8 cellular contexts compared by ENCODE assay signal in the genomic region with DNA sequence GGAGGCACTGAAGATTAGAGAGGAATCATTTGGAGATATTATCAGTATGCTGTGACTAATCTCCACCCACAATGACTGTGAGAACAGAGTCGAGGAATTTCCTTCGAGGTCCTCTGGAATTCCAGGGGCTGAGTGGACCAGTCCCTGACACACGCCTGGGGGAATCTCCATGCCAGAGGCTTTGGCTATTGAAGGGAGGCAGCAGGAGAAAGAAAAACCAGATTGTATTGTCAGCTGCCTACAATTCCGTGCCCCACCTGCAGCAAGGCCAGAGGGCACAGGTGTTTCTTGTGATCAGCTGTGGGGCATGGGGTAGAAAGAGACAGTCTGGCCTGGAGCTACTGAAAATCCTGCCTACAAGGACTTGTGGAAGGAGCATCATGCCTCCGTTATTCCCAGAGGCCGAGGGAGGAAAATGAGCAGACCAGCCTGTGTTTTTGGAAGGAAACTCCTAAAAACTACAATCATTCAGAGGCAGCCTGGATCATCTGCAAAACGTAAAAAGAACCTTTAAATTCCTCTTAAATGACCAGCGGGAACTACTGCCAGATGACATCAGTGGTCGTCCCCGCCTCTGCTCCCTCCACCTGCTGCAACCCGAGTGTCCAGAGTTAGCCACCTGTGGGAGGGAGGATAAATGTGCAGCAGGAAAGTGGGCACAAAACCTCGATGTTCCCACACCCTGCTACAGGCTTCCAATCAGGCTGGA. TPM values are rescaled to one million over a fixed set of nuclear protein-coding genes. Genes with fewer than 3 reads are reported as not detected.
A peak's percentile ranks its signal among the peaks of the same experiment; 100 is the strongest.
DNase-seq lines count a peak whose midpoint lies in the region; ATAC-seq and TF ChIP-seq lines count a peak whose summit lies in the region.
"Had no signal": no experiment of that assay in that cellular context is flagged by ENCODE, and none has a peak within 500 bp of the region (broad histone marks: within the 10 kb centered on the region; RNA-seq: fewer than 3 reads in every experiment).

No MANE protein-coding gene starts in this region.

- H3K27me3 ChIP-seq in RWPE2 (ENCODE audit: insufficient read depth, poor library complexity, severe bottlenecking), result no peaks in the 10 kb centered on the region
- H3K27me3 ChIP-seq in fibroblast of lung (ENCODE audit: control insufficient read depth, insufficient read depth, low read length), result no peaks in the 10 kb centered on the region
- H3K27me3 ChIP-seq in skeletal muscle satellite cell (ENCODE audit: control insufficient read depth, insufficient read depth, low read length), result no peaks in the 10 kb centered on the region

- H3K4me3 ChIP-seq in RWPE2 (ENCODE audit: severe bottlenecking) (no peak overlapping the region), fibroblast of lung (replicated peaks in 1 of 4; ENCODE audit: control extremely low read depth in 1 of 4, insufficient read depth in 1 of 4, low read depth in 3 of 4, low read length in 4 of 4) (no peak overlapping the region), skeletal muscle satellite cell (ENCODE audit: low read length) (peak overlapping the region; percentile 43)
- H3K4me3 ChIP-seq: lung had no signal

- no peaks in the 10 kb centered on the region for H3K9me3 Mint-ChIP-seq in naive thymus-derived CD8-positive, alpha-beta T cell

- DNase-seq in HCEC 1CT (peak; percentile 86), RWPE2 (ENCODE audit: low spot score) (peak; percentile 85), fibroblast of lung (ENCODE audit: low read depth in 2 of 2) (peak; percentile 44 to 97)
- DNase-seq in naive thymus-derived CD8-positive, alpha-beta T cell, result no peak

- H3K9me3 ChIP-seq in RWPE2 (ENCODE audit: severe bottlenecking) (no peaks in the 10 kb centered on the region), fibroblast of lung (ENCODE audit: control insufficient read depth, insufficient read depth, low read depth, low read length) (no peaks in the 10 kb centered on the region), skeletal muscle satellite cell (replicated peaks; ENCODE audit: low read length) (no peaks in the 10 kb centered on the region)

- no peak overlapping the region for H3K4me3 Mint-ChIP-seq in naive thymus-derived CD8-positive, alpha-beta T cell

- no peaks in the 10 kb centered on the region for H3K36me3 ChIP-seq in RWPE2 (ENCODE audit: low read depth)
- H3K36me3 ChIP-seq in fibroblast of lung (ENCODE audit: control insufficient read depth, insufficient read depth, low read length), result no peaks in the 10 kb centered on the region
- H3K36me3 ChIP-seq in skeletal muscle satellite cell (ENCODE audit: insufficient read depth, low read length), result no peaks in the 10 kb centered on the region

- H3K27me3 Mint-ChIP-seq in naive thymus-derived CD8-positive, alpha-beta T cell, result peaks cover 0 to 3% (median 2%) of the 10 kb centered on the region in 5 donors

- H3K36me3 Mint-ChIP-seq in naive thymus-derived CD8-positive, alpha-beta T cell, result peaks cover 0 to 7% (median 0%) of the 10 kb centered on the region in 3 donors

- H3K27ac ChIP-seq in RWPE2 (ENCODE audit: poor library complexity, severe bottlenecking) (peak overlapping the region; percentile 72), fibroblast of lung (ENCODE audit: insufficient read depth, low read length) (no peak overlapping the region)

- H2AFZ ChIP-seq in fibroblast of lung (ENCODE audit: low read length), result no peak overlapping the region

- H3K9ac ChIP-seq in fibroblast of lung (ENCODE audit: insufficient read depth, low read length), result no peak overlapping the region
- H3K9ac ChIP-seq in skeletal muscle satellite cell (ENCODE audit: low read depth, low read length), result peak overlapping the region; percentile 52

- no peaks in the 10 kb centered on the region for H3K79me2 ChIP-seq in fibroblast of lung (ENCODE audit: control insufficient read depth, insufficient read depth, low read length)

- H3K27ac Mint-ChIP-seq in naive thymus-derived CD8-positive, alpha-beta T cell, result no peak overlapping the region

- peak; percentile 93 for ATAC-seq in RWPE2 (ENCODE audit: low read depth)
- no peak for ATAC-seq in GM19328 (IDR thresholded peaks at IDR 0.05; ENCODE audit: unreplicated experiment)
- no peak for ATAC-seq in HG03521 (IDR thresholded peaks at IDR 0.05; ENCODE audit: unreplicated experiment)
- ATAC-seq in naive thymus-derived CD8-positive, alpha-beta T cell, result no peak

- TF ChIP-seq CTCF in RWPE2 (IDR thresholded peaks at IDR 0.05; ENCODE audit: poor library complexity, severe bottlenecking), result no peak
- TF ChIP-seq CTCF in fibroblast of lung (conservative IDR thresholded peaks at IDR 0.05 in 1 of 2, IDR thresholded peaks at IDR 0.05 in 1 of 2; ENCODE audit: low read depth in 1 of 2, low read length in 2 of 2), result no peak

- no peaks in the 10 kb centered on the region for H3K4me1 Mint-ChIP-seq in naive thymus-derived CD8-positive, alpha-beta T cell

- H3K4me1 ChIP-seq in RWPE2 (ENCODE audit: insufficient read depth, poor library complexity, severe bottlenecking), result peaks cover 38% of the 10 kb centered on the region
- H3K4me1 ChIP-seq in fibroblast of lung (ENCODE audit: control insufficient read depth, extremely low read depth, insufficient read depth, low read length), result peaks cover 7% of the 10 kb centered on the region
- H3K4me1 ChIP-seq in skeletal muscle satellite cell (ENCODE audit: control insufficient read depth, insufficient read depth, low read length), result peaks cover 50% of the 10 kb centered on the region

- H3K4me2 ChIP-seq in fibroblast of lung (ENCODE audit: extremely low read depth, insufficient read depth, low read length) (peak overlapping the region; percentile 11), skeletal muscle satellite cell (ENCODE audit: low read length) (peak overlapping the region; percentile 73)

- POLR2A ChIA-PET in naive thymus-derived CD8-positive, alpha-beta T cell (lab: Charles Lee), result no interaction called here

- H4K20me1 ChIP-seq in fibroblast of lung (ENCODE audit: control insufficient read depth, extremely low read depth, insufficient read depth, low read length), result no peaks in the 10 kb centered on the region

RNA-seq across cellular contexts. Expression of gene ANK3, which starts 25.4 kb away (rescaled TPM):
- total RNA-seq in fibroblast of lung, result 0.50 and 1.3 TPM in 2 replicates
- polyA plus RNA-seq in fibroblast of lung, result 0.79 and 2.7 TPM in 2 replicates
- 0.44 and 1.3 TPM in 2 replicates for polyA plus RNA-seq in fibroblast of lung (2012)
- polyA minus RNA-seq in fibroblast of lung (ENCODE audit: low replicate concordance), result 0.94 and 5.1 TPM in 2 replicates
- 1.3 and 5.3 TPM in 2 replicates for total RNA-seq in skeletal muscle satellite cell (2012; rRNA removed)
- total RNA-seq in naive thymus-derived CD8-positive, alpha-beta T cell, result 1 to 10 TPM; 1.6 TPM
- polyA plus RNA-seq in naive thymus-derived CD8-positive, alpha-beta T cell, result 1 to 10 TPM; 1.2 to 9.0 (median 4.3) TPM

Comparison
In these comparisons a context has a peak if more than half of its experiments do, and no peak if none do; other contexts are left out.
1. DNase-seq: peak in HCEC 1CT (single experiment), RWPE2 (single experiment) and fibroblast of lung (2 of 2); none in naive thymus-derived CD8-positive, alpha-beta T cell (0 of 10).